In genomic region chr14:72932893-72933292, GRCh38 we compare ENCODE assay signal across 17 cellular contexts. TPM values are rescaled to one million over a fixed set of nuclear protein-coding genes. Genes with fewer than 3 reads are reported as not detected.
A peak's percentile ranks its signal among the peaks of the same experiment; 100 is the strongest.
DNase-seq lines count a peak whose midpoint lies in the region; ATAC-seq and TF ChIP-seq lines count a peak whose summit lies in the region.
"Had no signal": no experiment of that assay in that cellular context is flagged by ENCODE, and none has a peak within 500 bp of the region (broad histone marks: within the 10 kb centered on the region; RNA-seq: fewer than 3 reads in every experiment).

No MANE protein-coding gene starts in this region.

- no peak overlapping the region for H3K4me2 ChIP-seq in mammary epithelial cell (ENCODE audit: insufficient read depth, low read depth, low read length)

- DNase-seq in MCF 10A (ENCODE audit: unreplicated experiment) (no peak), mammary epithelial cell (no peak), NCI-H524 treated with DMSO at 0.1 percent for 48 hours (lab: John Stamatoyannopoulos, UW) (peak; percentile 66), mesenteric fat pad (ENCODE audit: low spot score) (peak; percentile 22), activated gamma-delta T cell (lab: John Stamatoyannopoulos, UW) (no peak), ecto neural progenitor cell (ENCODE audit: low spot score) (no peak)
- DNase-seq: BE2C; CD4-positive, alpha-beta memory T cell; DMS153; DND-41; GF-D8; IMR-90; KBM-7 had no signal

- in situ Hi-C loops in mammary epithelial cell (cut with MboI; ENCODE audit: low sequenced_read_pairs in 2 of 2): no loop called here

- dilution Hi-C loops in mammary epithelial cell (cut with HindIII; ENCODE audit: low sequenced_read_pairs): no loop called here

- peak overlapping the region; percentile 43 for H3K27ac Mint-ChIP-seq in MCF 10A (ENCODE audit: low read depth, unreplicated experiment)

- H2AFZ ChIP-seq in mammary epithelial cell (ENCODE audit: low read depth, low read length): no peak overlapping the region

- POLR2A ChIA-PET in MCF 10A (lab: Yijun Ruan, JAX): no interaction called here

- BruUV-seq in MCF 10A (replicated peaks; lab: Mats Ljungman, UMichigan) (no TSS peak), mammary epithelial cell (replicated peaks; lab: Mats Ljungman, UMichigan) (no TSS peak)

- H4K20me1 ChIP-seq in mammary epithelial cell (ENCODE audit: insufficient read depth, low read length): no peaks in the 10 kb centered on the region

- intact Hi-C loops in MCF 10A (cut with micrococcal nuclease): no loop called here
- intact Hi-C loops in mammary epithelial cell (cut with micrococcal nuclease): no loop called here

- H3K4me3 Mint-ChIP-seq in MCF 10A (ENCODE audit: unreplicated experiment): no peak overlapping the region
- H3K4me3 Mint-ChIP-seq: CD4-positive, alpha-beta memory T cell had no signal

- H3K4me1 Mint-ChIP-seq in MCF 10A (ENCODE audit: insufficient read depth, unreplicated experiment): no peaks in the 10 kb centered on the region

- H3K4me1 ChIP-seq in mammary epithelial cell (ENCODE audit: insufficient read depth, low read length): no peaks in the 10 kb centered on the region
- H3K4me1 ChIP-seq: BE2C, HAP-1 had no signal

- no peak overlapping the region for H3K27ac ChIP-seq in mammary epithelial cell (ENCODE audit: insufficient read depth, low read depth, low read length)
- H3K27ac ChIP-seq: C4-2B had no signal

- ATAC-seq in HG02642 (IDR thresholded peaks at IDR 0.05; ENCODE audit: poor library complexity, unreplicated experiment): no peak

- no peaks in the 10 kb centered on the region for H3K9me3 Mint-ChIP-seq in MCF 10A (ENCODE audit: unreplicated experiment)
- H3K9me3 Mint-ChIP-seq: CD4-positive, alpha-beta memory T cell had no signal

- H3K36me3 ChIP-seq in mammary epithelial cell (ENCODE audit: insufficient read depth, low read length): no peaks in the 10 kb centered on the region
- H3K36me3 ChIP-seq: HAP-1 had no signal

- no peaks in the 10 kb centered on the region for H3K27me3 ChIP-seq in mammary epithelial cell (ENCODE audit: insufficient read depth, low read length)
- H3K27me3 ChIP-seq: BE2C had no signal

- H3K9ac ChIP-seq in mammary epithelial cell (ENCODE audit: insufficient read depth, low read length): no peak overlapping the region

- WGBS in mammary epithelial cell (ENCODE audit: low coverage, missing lambda C conversion rate): 95% methylated on average over 3 of the region's 7 CpGs

- H3K27me3 Mint-ChIP-seq in MCF 10A (ENCODE audit: insufficient read depth, unreplicated experiment): no peaks in the 10 kb centered on the region
- H3K27me3 Mint-ChIP-seq: CD4-positive, alpha-beta memory T cell had no signal

- H3K79me2 ChIP-seq in mammary epithelial cell (ENCODE audit: insufficient read depth, low read length): peaks cover 80% of the 10 kb centered on the region

- CTCF ChIA-PET in MCF 10A (lab: Yijun Ruan, JAX) (no interaction called here), mammary epithelial cell (lab: Charles Lee; ENCODE audit: low non-redundant PET) (no interaction called here)

- H3K36me3 Mint-ChIP-seq in MCF 10A (ENCODE audit: insufficient read depth, unreplicated experiment): peaks cover 6% of the 10 kb centered on the region

- no peak overlapping the region for H3K4me3 ChIP-seq in mammary epithelial cell (replicated peaks in 1 of 3; ENCODE audit: insufficient read depth in 1 of 3, low read depth in 2 of 3, low read length in 3 of 3)
- H3K4me3 ChIP-seq: HAP-1 had no signal

- TF ChIP-seq CTCF in MCF 10A (IDR thresholded peaks at IDR 0.05; ENCODE audit: unreplicated experiment) (no peak), mammary epithelial cell (conservative IDR thresholded peaks at IDR 0.05 in 1 of 2, IDR thresholded peaks at IDR 0.05 in 1 of 2; ENCODE audit: extremely low read depth in 1 of 2, insufficient read depth in 1 of 2, low read depth in 1 of 2, low read length in 2 of 2) (no peak)

- no peaks in the 10 kb centered on the region for H3K9me3 ChIP-seq in mammary epithelial cell (replicated peaks; ENCODE audit: insufficient read depth, low read length)
- H3K9me3 ChIP-seq: BE2C, HAP-1 had no signal

RNA-seq across cellular contexts. Expression of gene DCAF4, which starts 6.6 kb away (rescaled TPM):
- total RNA-seq in MCF 10A (2022): 27.9 and 39.4 TPM in 2 replicates
- 10 to 100 TPM; 24.1 to 46.7 TPM for total RNA-seq in mammary epithelial cell
- 28.2 TPM for polyA plus RNA-seq in mammary epithelial cell
- polyA minus RNA-seq in mammary epithelial cell: 37.1 TPM
- total RNA-seq in mesenteric fat pad: 18.9 TPM

RNA-seq across cellular contexts. Expression of gene DPF3, which starts 39.0 kb away (rescaled TPM):
- 1.9 and 2.1 TPM in 2 replicates for total RNA-seq in MCF 10A (2022)
- total RNA-seq in mammary epithelial cell: 1 to 10 TPM; 1.8 to 1.9 TPM
- polyA plus RNA-seq in mammary epithelial cell: 0.57 TPM
- 3.2 TPM for polyA minus RNA-seq in mammary epithelial cell
- 0.64 TPM for total RNA-seq in mesenteric fat pad
- polyA plus RNA-seq: H1 had no signal

Comparison
In these comparisons a context has a peak if more than half of its experiments do, and no peak if none do; other contexts are left out.
1. DNase-seq: peak in NCI-H524 treated with DMSO at 0.1 percent for 48 hours (single experiment) and mesenteric fat pad (single experiment); none in MCF 10A (single experiment), mammary epithelial cell (single experiment), activated gamma-delta T cell (single experiment) and ecto neural progenitor cell (single experiment).